In genomic region chr6:142842423-142843261, GRCh38 we compare ENCODE assay signal across 8 cellular contexts.
DNase-seq lines count a peak whose midpoint lies in the region; ATAC-seq and TF ChIP-seq lines count a peak whose summit lies in the region.

No MANE protein-coding gene starts in this region.

- no peak overlapping the region for H3K23ac ChIP-seq in mesendoderm (ENCODE audit: low read length)

- H3K36me3 ChIP-seq in DOHH2 (ENCODE audit: control insufficient read depth, low read length) (0 out of 2 replicates have a peak, but pooled peaks cover 4% of the 10 kb centered on the region), mesendoderm (ENCODE audit: control insufficient read depth, insufficient read depth, low read length) (no peaks in the 10 kb centered on the region)

- H3K4me2 ChIP-seq in DOHH2 (ENCODE audit: low read length) (peak overlapping the region; percentile 96), mesendoderm (ENCODE audit: low read length) (no peak overlapping the region)

- no peak overlapping the region for H2AK5ac ChIP-seq in mesendoderm (ENCODE audit: low read length)

- peak overlapping the region; percentile 44 for H3K27ac ChIP-seq in DOHH2 (ENCODE audit: low read depth, low read length)
- no peak overlapping the region for H3K27ac ChIP-seq in mesendoderm (ENCODE audit: low read depth, low read length)

- H4K20me1 ChIP-seq in DOHH2 (ENCODE audit: control insufficient read depth, insufficient read depth, low read depth, low read length) = no peaks in the 10 kb centered on the region

- H3F3A ChIP-seq in DOHH2 (ENCODE audit: control insufficient read depth, insufficient read depth) = peaks cover 2% of the 10 kb centered on the region; the same call in 1 of the 2 replicates

- no peak overlapping the region for H4K5ac ChIP-seq in mesendoderm (ENCODE audit: low read length)

- no CpG with 5 or more reads among the region's 11 CpGs for WGBS in mesendoderm (ENCODE audit: extremely low coverage, insufficient coverage, low lambda C conversion rate)

- H2BK120ac ChIP-seq in mesendoderm (ENCODE audit: low read depth, low read length) = peak overlapping the region; percentile 12

- H4K8ac ChIP-seq in mesendoderm (ENCODE audit: low read depth, low read length) = no peak overlapping the region

- no peak overlapping the region for H3K9ac ChIP-seq in mesendoderm (ENCODE audit: low read length)

- H3K27me3 ChIP-seq in DOHH2 (ENCODE audit: control insufficient read depth, low read length) (no peaks in the 10 kb centered on the region), mesendoderm (ENCODE audit: insufficient read depth, low read length, poor library complexity) (no peaks in the 10 kb centered on the region)

- H3K4ac ChIP-seq in mesendoderm (ENCODE audit: low read depth, low read length) = no peak overlapping the region

- H3K4me3 ChIP-seq in DOHH2 (ENCODE audit: low read length) (peak overlapping the region; percentile 63), mesendoderm (ENCODE audit: low read length) (no peak overlapping the region)

- H2BK15ac ChIP-seq in mesendoderm (replicated peaks; ENCODE audit: low read depth) = no peak overlapping the region

- no peaks in the 10 kb centered on the region for H3K9me3 ChIP-seq in DOHH2 (ENCODE audit: control insufficient read depth, insufficient read depth, low read length)

- peak; percentile 49 for ATAC-seq in GM19467 (IDR thresholded peaks at IDR 0.05; ENCODE audit: unreplicated experiment)
- ATAC-seq in HG03520 (IDR thresholded peaks at IDR 0.05; ENCODE audit: unreplicated experiment) = peak; percentile 72

- no peak for TF ChIP-seq CTCF in DOHH2 (IDR thresholded peaks at IDR 0.05; ENCODE audit: low read depth, low read length, poor library complexity, severe bottlenecking)

- peak; percentile 54 for DNase-seq in activated naive CD4-positive, alpha-beta T cell treated with anti-CD3 and anti-CD28 coated beads, Interleukin-2, amount 50 U/mL, for 16 hours
- DNase-seq in mesendoderm (no peak), NCI-H1105 treated with DMSO at 0.1 percent for 48 hours (lab: John Stamatoyannopoulos, UW) (no peak), NCI-H1417 (lab: John Stamatoyannopoulos, UW) (no peak), NCI-H1436 (lab: John Stamatoyannopoulos, UW) (no peak)

- H3K79me1 ChIP-seq in mesendoderm (ENCODE audit: low read length) = no peaks in the 10 kb centered on the region

- no peak overlapping the region for H3K56ac ChIP-seq in mesendoderm (ENCODE audit: low read length)

- H3K9me2 ChIP-seq in DOHH2 (replicated peaks; ENCODE audit: control insufficient read depth, low read length) = no peaks in the 10 kb centered on the region

- H3K4me1 ChIP-seq in DOHH2 (ENCODE audit: control insufficient read depth, low read length) (peaks cover 79% of the 10 kb centered on the region), mesendoderm (ENCODE audit: control insufficient read depth, low read depth, low read length) (peaks cover 7% of the 10 kb centered on the region)

- H2BK5ac ChIP-seq in mesendoderm (ENCODE audit: low read length) = no peak overlapping the region

- H3K18ac ChIP-seq in mesendoderm (ENCODE audit: low read length) = peak overlapping the region; percentile 64

- H3K79me2 ChIP-seq in DOHH2 (ENCODE audit: control insufficient read depth, low read length) = peaks cover 70% of the 10 kb centered on the region
- no peaks in the 10 kb centered on the region for H3K79me2 ChIP-seq in mesendoderm (ENCODE audit: control insufficient read depth, insufficient read depth, low read length)
